ENCODE assay signal across 22 cellular contexts in genomic region chr2:189625636-189626035, GRCh38. TPM values are rescaled to one million over a fixed set of nuclear protein-coding genes. Genes with fewer than 3 reads are reported as not detected.
DNase-seq lines count a peak whose midpoint lies in the region; ATAC-seq and TF ChIP-seq lines count a peak whose summit lies in the region.
"Had no signal": no experiment of that assay in that cellular context is flagged by ENCODE, and none has a peak within 500 bp of the region (broad histone marks: within the 10 kb centered on the region; RNA-seq: fewer than 3 reads in every experiment).

No MANE protein-coding gene starts in this region.

- no peak overlapping the region for H3K9ac ChIP-seq in endodermal cell (ENCODE audit: extremely low read depth, low read length, poor library complexity, severe bottlenecking)
- H3K9ac ChIP-seq in trophoblast cell (ENCODE audit: low read length): no peak overlapping the region
- H3K9ac ChIP-seq: BLaER1 treated with 17β-estradiol and CSF1 and Interleukin-3, amounts not matched to agents 10 nM and 100 nM; GM23248 had no signal

- no peak overlapping the region for H4K91ac ChIP-seq in trophoblast cell (ENCODE audit: low read depth, low read length)

- H3K79me1 ChIP-seq in trophoblast cell (ENCODE audit: low read length): peaks cover 2% of the 10 kb centered on the region

- H3K27me3 Mint-ChIP-seq in activated naive CD8-positive, alpha-beta T cell: no peaks in the 10 kb centered on the region
- H3K27me3 Mint-ChIP-seq in activated naive CD8-positive, alpha-beta T cell treated with anti-CD3 and anti-CD28 coated beads, Interleukin-2, amount 50 U/mL, for 24 hours: no peaks in the 10 kb centered on the region
- H3K27me3 Mint-ChIP-seq in endodermal cell (ENCODE audit: insufficient read depth): no peaks in the 10 kb centered on the region
- H3K27me3 Mint-ChIP-seq: CD4-positive, alpha-beta T cell; CD8-positive, alpha-beta memory T cell had no signal

- no peaks in the 10 kb centered on the region for H3K9me3 Mint-ChIP-seq in activated naive CD8-positive, alpha-beta T cell (ENCODE audit: low read depth)
- H3K9me3 Mint-ChIP-seq in activated naive CD8-positive, alpha-beta T cell treated with anti-CD3 and anti-CD28 coated beads, Interleukin-2, amount 50 U/mL, for 24 hours: no peaks in the 10 kb centered on the region
- H3K9me3 Mint-ChIP-seq in endodermal cell: no peaks in the 10 kb centered on the region
- H3K9me3 Mint-ChIP-seq: CD14-positive monocyte; CD4-positive, alpha-beta T cell; CD8-positive, alpha-beta memory T cell; H9 had no signal

- peak overlapping the region; percentile 72 for H2BK12ac ChIP-seq in trophoblast cell (ENCODE audit: low read length)

- no peaks in the 10 kb centered on the region for H3K9me3 ChIP-seq in endodermal cell (ENCODE audit: control insufficient read depth, low read length)
- H3K9me3 ChIP-seq in trophoblast cell (ENCODE audit: insufficient read depth, low read depth, low read length): no peaks in the 10 kb centered on the region
- H3K9me3 ChIP-seq: A549; BE2C; BLaER1 treated with 17β-estradiol and CSF1 and Interleukin-3, amounts not matched to agents 10 nM and 100 nM had no signal

- 78% methylated on average over 2 of the region's 2 CpGs; no CpG with 5 or more reads in 1 of the 2 experiments for WGBS in endodermal cell (ENCODE audit: insufficient coverage in 1 of 2, insufficient read length in 1 of 2), 2 experiments
- WGBS in trophoblast cell (ENCODE audit: extremely low coverage, insufficient coverage, insufficient read length): no CpG with 5 or more reads among the region's 2 CpGs

- H3K4me1 Mint-ChIP-seq in activated naive CD8-positive, alpha-beta T cell (ENCODE audit: low read depth): peaks cover 21% of the 10 kb centered on the region
- peaks cover 22% of the 10 kb centered on the region for H3K4me1 Mint-ChIP-seq in activated naive CD8-positive, alpha-beta T cell treated with anti-CD3 and anti-CD28 coated beads, Interleukin-2, amount 50 U/mL, for 24 hours
- H3K4me1 Mint-ChIP-seq in endodermal cell: peaks cover 21% of the 10 kb centered on the region
- H3K4me1 Mint-ChIP-seq: CD14-positive monocyte had no signal

- H3K18ac ChIP-seq in trophoblast cell (ENCODE audit: low read length): no peak overlapping the region

- H3K23ac ChIP-seq in trophoblast cell (ENCODE audit: low read length): no peak overlapping the region

- peak overlapping the region; percentile 18 for H3K4me3 Mint-ChIP-seq in activated naive CD8-positive, alpha-beta T cell
- no peak overlapping the region for H3K4me3 Mint-ChIP-seq in activated naive CD8-positive, alpha-beta T cell treated with anti-CD3 and anti-CD28 coated beads, Interleukin-2, amount 50 U/mL, for 24 hours
- no peak overlapping the region for H3K4me3 Mint-ChIP-seq in endodermal cell
- H3K4me3 Mint-ChIP-seq: CD14-positive monocyte; CD4-positive, alpha-beta T cell; CD8-positive, alpha-beta memory T cell; H9 had no signal

- H4K8ac ChIP-seq in trophoblast cell (ENCODE audit: low read depth, low read length): no peak overlapping the region

- H2BK5ac ChIP-seq in trophoblast cell (ENCODE audit: low read depth, low read length, poor library complexity): no peak overlapping the region

- no peak for ATAC-seq in activated naive CD8-positive, alpha-beta T cell treated with anti-CD3 and anti-CD28 coated beads, Interleukin-2, amount 50 U/mL, for 24 hours

- no peak overlapping the region for H4K12ac ChIP-seq in trophoblast cell (ENCODE audit: low read depth, low read length)

- H3K79me2 ChIP-seq in trophoblast cell (ENCODE audit: control insufficient read depth, insufficient read depth, low read length, poor library complexity): no peaks in the 10 kb centered on the region

- no peak overlapping the region for H3K4me3 ChIP-seq in endodermal cell (ENCODE audit: low read length)
- H3K4me3 ChIP-seq in trophoblast cell (ENCODE audit: low read depth, low read length): no peak overlapping the region
- H3K4me3 ChIP-seq: A549; BLaER1 treated with 17β-estradiol and CSF1 and Interleukin-3, amounts not matched to agents 10 nM and 100 nM; GM12878; GM23248 had no signal

- H2BK120ac ChIP-seq in trophoblast cell (ENCODE audit: insufficient read depth, low read length, poor library complexity): no peak overlapping the region

- DNase-seq in activated naive CD8-positive, alpha-beta T cell treated with anti-CD3 and anti-CD28 coated beads, Interleukin-2, amount 50 U/mL, for 24 hours: no peak
- DNase-seq in endodermal cell (no peak), trophoblast cell (no peak), NCI-H2171 (lab: John Stamatoyannopoulos, UW) (no peak), activated T-cell treated with anti-CD3 and anti-CD28 coated beads for 4 hours (no peak)
- DNase-seq: 8988T; ACHN; AML-193; BE2C; CD4-positive, alpha-beta T cell; DMS 273 treated with DMSO at 0.1 percent for 48 hours; DMS79; EL; GDM1; GM23248; H9 had no signal

- TF ChIP-seq CTCF in endodermal cell (conservative IDR thresholded peaks at IDR 0.05): no peak

- H2AK5ac ChIP-seq in trophoblast cell (ENCODE audit: low read length): no peak overlapping the region

- H3K27ac ChIP-seq in endodermal cell (ENCODE audit: low read depth, low read length): no peak overlapping the region
- H3K27ac ChIP-seq in trophoblast cell (ENCODE audit: low read depth, low read length): no peak overlapping the region
- H3K27ac ChIP-seq: A549; BLaER1 treated with 17β-estradiol and CSF1 and Interleukin-3, amounts not matched to agents 10 nM and 100 nM; GM23248 had no signal

- H3K27me3 ChIP-seq in endodermal cell (ENCODE audit: control insufficient read depth, insufficient read depth, low read length, poor library complexity, severe bottlenecking): no peaks in the 10 kb centered on the region
- no peaks in the 10 kb centered on the region for H3K27me3 ChIP-seq in trophoblast cell (ENCODE audit: insufficient read depth, low read length)
- H3K27me3 ChIP-seq: BE2C; BLaER1 treated with 17β-estradiol and CSF1 and Interleukin-3, amounts not matched to agents 10 nM and 100 nM had no signal

- no peak overlapping the region for H3K4me2 ChIP-seq in trophoblast cell (ENCODE audit: low read length)
- H3K4me2 ChIP-seq: A549; BLaER1 treated with 17β-estradiol and CSF1 and Interleukin-3, amounts not matched to agents 10 nM and 100 nM had no signal

- H3K4ac ChIP-seq in trophoblast cell (ENCODE audit: low read depth, low read length): no peak overlapping the region

- H3K36me3 Mint-ChIP-seq in activated naive CD8-positive, alpha-beta T cell: no peaks in the 10 kb centered on the region
- no peaks in the 10 kb centered on the region for H3K36me3 Mint-ChIP-seq in activated naive CD8-positive, alpha-beta T cell treated with anti-CD3 and anti-CD28 coated beads, Interleukin-2, amount 50 U/mL, for 24 hours (ENCODE audit: low read depth)
- no peaks in the 10 kb centered on the region for H3K36me3 Mint-ChIP-seq in endodermal cell (ENCODE audit: low read depth)
- H3K36me3 Mint-ChIP-seq: CD14-positive monocyte had no signal

- H3K4me1 ChIP-seq in endodermal cell (ENCODE audit: control insufficient read depth, insufficient read depth, low read length) (peaks cover 7% of the 10 kb centered on the region), trophoblast cell (ENCODE audit: control insufficient read depth in 1 of 2, insufficient read depth in 2 of 2, low read length in 2 of 2) (peaks cover 0 to 7% of the 10 kb centered on the region in 2 experiments)

- H3K36me3 ChIP-seq in endodermal cell (ENCODE audit: control insufficient read depth, insufficient read depth, low read length) (no peaks in the 10 kb centered on the region), trophoblast cell (ENCODE audit: control insufficient read depth in 1 of 2, insufficient read depth in 2 of 2, low read length in 2 of 2) (no peaks in the 10 kb centered on the region)
- H3K36me3 ChIP-seq: BE2C; BLaER1 treated with 17β-estradiol and CSF1 and Interleukin-3, amounts not matched to agents 10 nM and 100 nM had no signal

- no peak overlapping the region for H2AFZ ChIP-seq in trophoblast cell (ENCODE audit: insufficient read depth, low read length, poor library complexity)
- H2AFZ ChIP-seq: GM23248 had no signal

- no peak overlapping the region for H3K27ac Mint-ChIP-seq in activated naive CD8-positive, alpha-beta T cell
- no peak overlapping the region for H3K27ac Mint-ChIP-seq in activated naive CD8-positive, alpha-beta T cell treated with anti-CD3 and anti-CD28 coated beads, Interleukin-2, amount 50 U/mL, for 24 hours
- H3K27ac Mint-ChIP-seq in endodermal cell: peak overlapping the region; percentile 32
- H3K27ac Mint-ChIP-seq: CD14-positive monocyte; CD4-positive, alpha-beta T cell; CD8-positive, alpha-beta memory T cell; H9 had no signal

- H3K14ac ChIP-seq in trophoblast cell (ENCODE audit: low read length): no peak overlapping the region

RNA-seq across cellular contexts. Expression of gene ASNSD1, which starts 35.6 kb away (rescaled TPM):
- 10 to 100 TPM; 43.3 to 56.2 TPM for total RNA-seq in endodermal cell
- 44.2 TPM for polyA plus RNA-seq in endodermal cell (2013, experiment 1 of 2)
- polyA plus RNA-seq in endodermal cell (2013, experiment 2 of 2): 41.2 TPM
- 97.0 and 99.4 TPM in 2 replicates for polyA plus RNA-seq in trophoblast cell (2013)

RNA-seq across cellular contexts. Expression of gene SLC40A1, which starts 45.0 kb away (rescaled TPM):
- 10 to 100 TPM; 74.1 to 96.8 TPM for total RNA-seq in endodermal cell
- 12.3 TPM for polyA plus RNA-seq in endodermal cell (2013, experiment 1 of 2)
- polyA plus RNA-seq in endodermal cell (2013, experiment 2 of 2): 14.1 TPM
- polyA plus RNA-seq in trophoblast cell (2013): 313 and 338 TPM in 2 replicates
- total RNA-seq: GM23248, H9 had no signal

RNA-seq across cellular contexts. Expression of gene ANKAR, which starts 48.8 kb away (rescaled TPM):
- 1 to 10 TPM; 4.3 to 7.4 TPM for total RNA-seq in endodermal cell
- 2.0 TPM for polyA plus RNA-seq in endodermal cell (2013, experiment 1 of 2)
- polyA plus RNA-seq in endodermal cell (2013, experiment 2 of 2): 2.6 TPM
- polyA plus RNA-seq in trophoblast cell (2013): 1.2 and 1.3 TPM in 2 replicates
